Comparison of ENCODE assay signal across 15 cellular contexts in genomic region chr3:64257096-64257755, GRCh38. TPM values are rescaled to one million over a fixed set of nuclear protein-coding genes. Genes with fewer than 3 reads are reported as not detected.
"Had no signal": no experiment of that assay in that cellular context is flagged by ENCODE, and none has a peak within 500 bp of the region (broad histone marks: within the 10 kb centered on the region; RNA-seq: fewer than 3 reads in every experiment).

No MANE protein-coding gene starts in this region.

- H3K27me3 ChIP-seq: gastrocnemius medialis, heart right ventricle, neutrophil, suprapubic skin had no signal

- ATAC-seq: gastrocnemius medialis; left colon; naive thymus-derived CD8-positive, alpha-beta T cell had no signal

- DNase-seq: activated CD4-positive, alpha-beta T cell treated with anti-CD3 and anti-CD28 coated beads, Interleukin-2, amount 50 U/mL, for 1 hour; activated naive CD8-positive, alpha-beta T cell treated with anti-CD3 and anti-CD28 coated beads for 36 hours; effector memory CD4-positive, alpha-beta T cell; heart right ventricle; left colon; naive thymus-derived CD8-positive, alpha-beta T cell; stimulated activated CD4-positive, alpha-beta T cell treated with anti-CD3 and anti-CD28 coated beads, Interleukin-15, amount 100 ng/mL, for 24 hours; stimulated activated CD4-positive, alpha-beta T cell treated with anti-CD3 and anti-CD28 coated beads, Interleukin-4, amount 100 ng/mL, for 1 hour; stimulated activated naive CD4-positive, alpha-beta T cell had no signal

- H3K27ac ChIP-seq: gastrocnemius medialis, heart right ventricle, neutrophil, suprapubic skin had no signal

- H3K4me3 ChIP-seq: gastrocnemius medialis, heart right ventricle, skin epidermis, suprapubic skin had no signal

- H3K36me3 ChIP-seq: gastrocnemius medialis, neutrophil, suprapubic skin had no signal

- H3K9me3 ChIP-seq: gastrocnemius medialis, heart right ventricle, neutrophil, suprapubic skin had no signal

RNA-seq across cellular contexts. Expression of gene PRICKLE2, which starts 32.0 kb away (rescaled TPM):
- total RNA-seq: activated CD8-positive, alpha-beta memory T cell treated with anti-CD3 and anti-CD28 coated beads for 36 hours; activated naive CD8-positive, alpha-beta T cell treated with anti-CD3 and anti-CD28 coated beads for 36 hours; activated T-helper 1 cell treated with anti-CD3 and anti-CD28 coated beads, Interleukin-12 subunit alpha, Interleukin-12 subunit beta, Interleukin-2, Interleukin-4 antibody, amounts not matched to agents 30 ng/mL and 10 ng/mL and 1 ng/mL, durations not matched to agents 14 hours and 24 hours and 36 hours; naive thymus-derived CD8-positive, alpha-beta T cell had no signal
